Comparison of ENCODE assay signal across 8 cellular contexts in genomic region chr2:231662028-231662810, GRCh38.
DNase-seq lines count a peak whose midpoint lies in the region; ATAC-seq and TF ChIP-seq lines count a peak whose summit lies in the region.

No MANE protein-coding gene starts in this region.

- H3K27ac Mint-ChIP-seq in activated naive CD4-positive, alpha-beta T cell treated with anti-CD3 and anti-CD28 coated beads, Interleukin-2, amount 10 ng/mL, durations not matched to agents 7 days and 5 days: peak overlapping the region; percentile 97

- peaks cover 11% of the 10 kb centered on the region for H3K27me3 Mint-ChIP-seq in activated naive CD4-positive, alpha-beta T cell treated with anti-CD3 and anti-CD28 coated beads, Interleukin-2, amount 10 ng/mL, durations not matched to agents 7 days and 5 days

- TF ChIP-seq CTCF in HL-60 (IDR thresholded peaks at IDR 0.05; ENCODE audit: insufficient read depth, low read length): no peak

- peaks cover 4% of the 10 kb centered on the region for H3K36me3 Mint-ChIP-seq in activated naive CD4-positive, alpha-beta T cell treated with anti-CD3 and anti-CD28 coated beads, Interleukin-2, amount 10 ng/mL, durations not matched to agents 7 days and 5 days

- peak; percentile 98 for DNase-seq in CMK (ENCODE audit: low read depth)
- DNase-seq in HL-60 (ENCODE audit: low read depth in 1 of 2, low spot score in 1 of 2): peak; percentile 96 to 98
- DNase-seq in SHP77 (lab: John Stamatoyannopoulos, UW): peak; percentile 94 to 97
- peak; percentile 96 for DNase-seq in activated naive CD4-positive, alpha-beta T cell treated with anti-CD3 and anti-CD28 coated beads, Interleukin-2, amount 10 ng/mL, durations not matched to agents 7 days and 5 days
- peak; percentile 95 for DNase-seq in germinal center (ENCODE audit: low spot score)
- DNase-seq in nucleus accumbens (lab: John Stamatoyannopoulos, UW): peak in 55 of 56 donors; percentile 57 to 98 (median 93)
- DNase-seq in substantia nigra (lab: John Stamatoyannopoulos, UW): peak; percentile 54 to 98 (median 93)

- peak overlapping the region; percentile 67 for H3K4me3 Mint-ChIP-seq in activated naive CD4-positive, alpha-beta T cell treated with anti-CD3 and anti-CD28 coated beads, Interleukin-2, amount 10 ng/mL, durations not matched to agents 7 days and 5 days

- peaks cover 50% of the 10 kb centered on the region for H3K4me1 Mint-ChIP-seq in activated naive CD4-positive, alpha-beta T cell treated with anti-CD3 and anti-CD28 coated beads, Interleukin-2, amount 10 ng/mL, durations not matched to agents 7 days and 5 days

- H3K27ac ChIP-seq in HL-60 (replicated peaks): peak overlapping the region; percentile 83
- peak overlapping the region; percentile 98 for H3K27ac ChIP-seq in substantia nigra (ENCODE audit: low read depth, low read length, poor library complexity, severe bottlenecking)

- peak overlapping the region; percentile 15 for H3K4me3 ChIP-seq in HL-60 (replicated peaks; ENCODE audit: insufficient read depth, low read length)

- ATAC-seq in GM19455 (IDR thresholded peaks at IDR 0.05; ENCODE audit: unreplicated experiment): peak; percentile 58

- CTCF ChIA-PET in activated naive CD4-positive, alpha-beta T cell treated with anti-CD3 and anti-CD28 coated beads, Interleukin-2, amount 10 ng/mL, durations not matched to agents 7 days and 5 days (lab: Charles Lee): interaction anchor here (2.2 to 10.6 kb wide), 2 partner anchors 13 to 50 kb away, joined by 6 to 66 read pairs; no protein-coding TSS in a partner anchor

- H3K27me3 ChIP-seq in HL-60 (ENCODE audit: insufficient read depth, poor library complexity, severe bottlenecking): no peaks in the 10 kb centered on the region

- H3K9me3 Mint-ChIP-seq in activated naive CD4-positive, alpha-beta T cell treated with anti-CD3 and anti-CD28 coated beads, Interleukin-2, amount 10 ng/mL, durations not matched to agents 7 days and 5 days: peaks cover 2% of the 10 kb centered on the region

Comparison
In these comparisons a context has a peak if more than half of its experiments do, and no peak if none do; other contexts are left out.
1. Peak in every context shown above with its lines: DNase-seq, ATAC-seq, H3K4me3 ChIP-seq and H3K27ac ChIP-seq.